21 cellular contexts compared by ENCODE assay signal in the genomic region with DNA sequence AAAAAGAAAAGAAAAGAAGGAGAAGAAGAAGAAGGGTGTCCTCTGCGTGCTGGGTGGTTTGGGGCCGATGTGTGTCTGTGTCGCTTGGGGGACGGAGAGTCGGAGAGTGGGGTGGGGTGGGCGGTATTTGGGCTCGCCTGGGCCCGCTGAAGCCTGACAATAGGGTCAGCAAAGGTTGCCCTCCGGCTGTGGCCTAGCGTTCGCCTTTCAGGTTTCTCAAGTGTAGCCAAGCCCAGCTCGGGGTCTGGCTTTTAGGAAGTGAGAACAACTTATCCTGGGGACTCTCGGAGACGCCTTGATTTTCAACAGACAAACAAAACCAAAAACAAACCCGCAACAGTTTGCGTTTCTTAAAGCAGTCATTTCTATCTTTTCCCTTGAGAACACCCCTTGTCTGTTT. TPM values are rescaled to one million over a fixed set of nuclear protein-coding genes. Genes with fewer than 3 reads are reported as not detected.
A peak's percentile ranks its signal among the peaks of the same experiment; 100 is the strongest.
DNase-seq lines count a peak whose midpoint lies in the region; ATAC-seq and TF ChIP-seq lines count a peak whose summit lies in the region.
"Had no signal": no experiment of that assay in that cellular context is flagged by ENCODE, and none has a peak within 500 bp of the region (broad histone marks: within the 10 kb centered on the region; RNA-seq: fewer than 3 reads in every experiment).

No MANE protein-coding gene starts in this region.

- no peak overlapping the region for H2AFZ ChIP-seq in SK-N-SH (ENCODE audit: low read depth)

- TF ChIP-seq CTCF in SK-N-SH (IDR thresholded peaks at IDR 0.05): no peak
- no peak for TF ChIP-seq CTCF in type B pancreatic cell (conservative IDR thresholded peaks at IDR 0.05)

- H4K20me1 ChIP-seq in SK-N-SH (ENCODE audit: insufficient read depth): no peaks in the 10 kb centered on the region

- no peak overlapping the region for H3K27ac ChIP-seq in SK-N-SH (ENCODE audit: low read depth in 2 of 2, low read length in 1 of 2)
- H3K27ac ChIP-seq: 22Rv1 had no signal

- H3K4me1 Mint-ChIP-seq in type B pancreatic cell (ENCODE audit: unreplicated experiment): peaks cover 10% of the 10 kb centered on the region
- H3K4me1 Mint-ChIP-seq: CD14-positive monocyte had no signal

- DNase-seq in SK-N-SH: peak; percentile 12
- peak; percentile 51 for DNase-seq in ecto neural progenitor cell (ENCODE audit: low spot score)
- DNase-seq in left kidney (ENCODE audit: low read depth, low spot score): peak; percentile 1
- no peak for DNase-seq in type B pancreatic cell (ENCODE audit: extremely low spot score, unreplicated experiment)
- DNase-seq in activated naive CD4-positive, alpha-beta T cell (lab: John Stamatoyannopoulos, UW): no peak
- DNase-seq: CD8-positive, alpha-beta T cell; COR-L47; DMS153; DMS79 treated with DMSO at 0.1 percent for 48 hours; EL; GDM1; IMR-90 had no signal

- no peak overlapping the region for H3K27ac Mint-ChIP-seq in type B pancreatic cell
- H3K27ac Mint-ChIP-seq: CD14-positive monocyte; CD8-positive, alpha-beta T cell had no signal

- no peaks in the 10 kb centered on the region for H3K79me2 ChIP-seq in SK-N-SH (ENCODE audit: insufficient read depth)

- H3K9me3 ChIP-seq in SK-N-SH: no peaks in the 10 kb centered on the region

- no peak overlapping the region for H3K4me3 ChIP-seq in SK-N-SH (ENCODE audit: low read depth in 2 of 2, low read length in 1 of 2)

- WGBS in SK-N-SH (ENCODE audit: low lambda C conversion rate): 22% methylated on average over 16 of the region's 16 CpGs

- H3F3A ChIP-seq in SK-N-SH (replicated peaks; ENCODE audit: insufficient read depth): no peaks in the 10 kb centered on the region

- H3K9me3 Mint-ChIP-seq in type B pancreatic cell: no peaks in the 10 kb centered on the region
- H3K9me3 Mint-ChIP-seq: CD8-positive, alpha-beta T cell had no signal

- H3K36me3 Mint-ChIP-seq in type B pancreatic cell: no peaks in the 10 kb centered on the region
- H3K36me3 Mint-ChIP-seq: CD8-positive, alpha-beta T cell had no signal

- CTCF ChIA-PET in SK-N-SH (lab: Yijun Ruan, JAX): no interaction called here

- ATAC-seq in SK-N-SH treated with all-trans-retinoic acid at 6 μM for 48 hours: no peak
- ATAC-seq in GM19351 (IDR thresholded peaks at IDR 0.05; ENCODE audit: unreplicated experiment): no peak
- no peak for ATAC-seq in GM21717 (IDR thresholded peaks at IDR 0.05; ENCODE audit: unreplicated experiment)
- ATAC-seq: CD8-positive, alpha-beta T cell; HCT116 had no signal

- no peak for TF ChIP-seq RAD21 in SK-N-SH (IDR thresholded peaks at IDR 0.05; ENCODE audit: low read length)

- peaks cover 76% of the 10 kb centered on the region for H3K27me3 ChIP-seq in SK-N-SH (ENCODE audit: insufficient read depth)

- H3K9me2 ChIP-seq in SK-N-SH: no peaks in the 10 kb centered on the region

- no peak overlapping the region for H3K9ac ChIP-seq in SK-N-SH

- no peaks in the 10 kb centered on the region; a peak in 1 of 4 replicates for H3K4me1 ChIP-seq in SK-N-SH (ENCODE audit: control insufficient read depth in 1 of 2, insufficient read depth in 2 of 2, low read depth in 1 of 2, low read length in 1 of 2)

- H3K36me3 ChIP-seq in SK-N-SH (replicated peaks in 1 of 2; ENCODE audit: control insufficient read depth in 1 of 2, insufficient read depth in 2 of 2, low read length in 1 of 2): no peaks in the 10 kb centered on the region

- no peak for TF ChIP-seq EP300 in SK-N-SH (IDR thresholded peaks at IDR 0.05; ENCODE audit: borderline replicate concordance in 1 of 2, low read depth in 1 of 2, low read length in 1 of 2)

- peak overlapping the region; percentile 15 for H3K4me3 Mint-ChIP-seq in type B pancreatic cell
- H3K4me3 Mint-ChIP-seq: CD8-positive, alpha-beta T cell had no signal

- POLR2A ChIA-PET in SK-N-SH (lab: Yijun Ruan, JAX): no interaction called here

- peaks cover 96% of the 10 kb centered on the region for H3K27me3 Mint-ChIP-seq in type B pancreatic cell

- no peak overlapping the region for H3K4me2 ChIP-seq in SK-N-SH

TF ChIP-seq in SK-N-SH, 30 proteins besides CTCF, POLR2A, EP300 and RAD21:
- TF ChIP-seq RFX5 (IDR thresholded peaks at IDR 0.05; ENCODE audit: low read length) (no peak), YY1 (IDR thresholded peaks at IDR 0.05; ENCODE audit: low read depth) (no peak), POLR2AphosphoS5 (IDR thresholded peaks at IDR 0.05; ENCODE audit: low read depth, low read length) (no peak), TCF12 (IDR thresholded peaks at IDR 0.05) (no peak), ELF1 (IDR thresholded peaks at IDR 0.05) (no peak), TAF1 (IDR thresholded peaks at IDR 0.05; ENCODE audit: borderline replicate concordance, low read depth, low read length) (no peak), FOXJ3 (CRISPR knock-in tag; IDR thresholded peaks at IDR 0.05) (no peak), RCOR1 (IDR thresholded peaks at IDR 0.05; ENCODE audit: low read length) (no peak)
- TF ChIP-seq, protein P1, sequence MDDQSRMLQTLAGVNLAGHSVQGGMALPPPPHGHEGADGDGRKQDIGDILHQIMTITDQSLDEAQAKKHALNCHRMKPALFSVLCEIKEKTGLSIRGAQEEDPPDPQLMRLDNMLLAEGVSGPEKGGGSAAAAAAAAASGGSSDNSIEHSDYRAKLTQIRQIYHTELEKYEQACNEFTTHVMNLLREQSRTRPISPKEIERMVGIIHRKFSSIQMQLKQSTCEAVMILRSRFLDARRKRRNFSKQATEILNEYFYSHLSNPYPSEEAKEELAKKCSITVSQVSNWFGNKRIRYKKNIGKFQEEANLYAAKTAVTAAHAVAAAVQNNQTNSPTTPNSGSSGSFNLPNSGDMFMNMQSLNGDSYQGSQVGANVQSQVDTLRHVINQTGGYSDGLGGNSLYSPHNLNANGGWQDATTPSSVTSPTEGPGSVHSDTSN (IDR thresholded peaks at IDR 0.05): no peak

TF ChIP-seq in SK-N-SH treated with all-trans-retinoic acid at 6 μM for 48 hours, 23 proteins besides CTCF, POLR2A, EP300 and RAD21:
- TF ChIP-seq OSR1 (CRISPR knock-in tag; IDR thresholded peaks at IDR 0.05) (no peak), CSDC2 (CRISPR knock-in tag; IDR thresholded peaks at IDR 0.05) (no peak), ZNF8 (CRISPR knock-in tag; IDR thresholded peaks at IDR 0.05) (no peak), TOX (CRISPR knock-in tag; IDR thresholded peaks at IDR 0.05; ENCODE audit: borderline replicate concordance) (no peak), ZFP3 (CRISPR knock-in tag; IDR thresholded peaks at IDR 0.05) (no peak), ARNTL (CRISPR knock-in tag; IDR thresholded peaks at IDR 0.05; ENCODE audit: borderline replicate concordance, low read depth) (no peak), ESRRG (CRISPR knock-in tag; IDR thresholded peaks at IDR 0.05) (no peak), PPARA (CRISPR knock-in tag; IDR thresholded peaks at IDR 0.05; ENCODE audit: borderline replicate concordance) (no peak)
- TF ChIP-seq, protein P2, sequence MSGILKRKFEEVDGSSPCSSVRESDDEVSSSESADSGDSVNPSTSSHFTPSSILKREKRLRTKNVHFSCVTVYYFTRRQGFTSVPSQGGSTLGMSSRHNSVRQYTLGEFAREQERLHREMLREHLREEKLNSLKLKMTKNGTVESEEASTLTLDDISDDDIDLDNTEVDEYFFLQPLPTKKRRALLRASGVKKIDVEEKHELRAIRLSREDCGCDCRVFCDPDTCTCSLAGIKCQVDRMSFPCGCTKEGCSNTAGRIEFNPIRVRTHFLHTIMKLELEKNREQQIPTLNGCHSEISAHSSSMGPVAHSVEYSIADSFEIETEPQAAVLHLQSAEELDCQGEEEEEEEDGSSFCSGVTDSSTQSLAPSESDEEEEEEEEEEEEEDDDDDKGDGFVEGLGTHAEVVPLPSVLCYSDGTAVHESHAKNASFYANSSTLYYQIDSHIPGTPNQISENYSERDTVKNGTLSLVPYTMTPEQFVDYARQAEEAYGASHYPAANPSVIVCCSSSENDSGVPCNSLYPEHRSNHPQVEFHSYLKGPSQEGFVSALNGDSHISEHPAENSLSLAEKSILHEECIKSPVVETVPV (CRISPR knock-in tag; IDR thresholded peaks at IDR 0.05): no peak

RNA-seq across cellular contexts. Expression of a gene that starts 4.1 kb away (rescaled TPM):
- polyA plus RNA-seq in SK-N-SH (2012; rRNA removed): not detected in 2 replicates
- polyA plus RNA-seq in SK-N-SH (2012; cell fraction: cytosol; rRNA removed): not detected in 2 replicates
- not detected in 2 replicates for polyA plus RNA-seq in SK-N-SH (2012; cell fraction: nucleus; rRNA removed)
- total RNA-seq in type B pancreatic cell (ENCODE audit: low replicate concordance): 0.76 and 3.4 TPM in 2 replicates
- total RNA-seq: A673; CD8-positive, alpha-beta T cell; HT-29; IMR-90 had no signal
- polyA plus RNA-seq: BJ, CD14-positive monocyte had no signal

Comparison
In these comparisons a context has a peak if more than half of its experiments do, and no peak if none do; other contexts are left out.
1. DNase-seq: peak in SK-N-SH (single experiment), ecto neural progenitor cell (single experiment) and left kidney (single experiment); none in type B pancreatic cell (single experiment) and activated naive CD4-positive, alpha-beta T cell (0 of 4).